In the genomic region with DNA sequence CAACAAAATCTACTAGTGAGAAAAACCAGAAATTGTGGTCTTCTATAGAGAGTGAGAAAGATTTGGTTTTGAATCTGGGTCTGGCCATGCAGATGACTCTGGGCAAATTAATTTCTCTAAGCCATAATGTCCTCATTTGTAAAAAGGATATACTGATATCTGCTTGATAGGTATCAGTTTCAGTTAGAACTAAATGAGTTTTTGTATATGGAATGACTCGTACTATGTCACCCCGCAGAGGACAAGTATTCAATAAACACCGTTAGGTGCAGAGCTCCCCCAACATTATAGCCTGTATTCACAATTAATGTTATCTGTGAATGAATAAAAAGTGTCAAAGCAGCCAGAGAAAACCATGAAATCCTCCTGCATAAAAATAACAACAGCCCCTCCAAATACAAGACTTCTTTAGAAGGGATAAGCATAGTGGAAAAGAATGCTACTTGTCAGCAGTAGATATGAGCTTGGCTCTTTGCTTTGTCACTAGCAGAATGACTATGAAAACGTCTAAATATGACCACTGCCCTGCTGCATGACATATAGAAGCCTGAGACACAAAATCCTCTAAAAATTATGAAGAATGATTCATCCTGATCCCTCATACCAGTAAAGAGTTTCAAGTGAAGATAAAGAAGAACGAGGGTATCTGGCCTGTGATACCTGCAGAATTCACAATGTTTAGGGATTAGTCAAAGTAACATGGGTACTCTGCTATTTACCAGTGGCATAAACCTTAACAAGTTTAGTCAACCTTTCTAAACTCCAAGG, we compare ENCODE assay signal across 1 cellular context.
A peak's percentile ranks its signal among the peaks of the same experiment; 100 is the strongest.
TF ChIP-seq lines count a peak whose summit lies in the region.

No MANE protein-coding gene starts in this region.

TF ChIP-seq in K562, 482 proteins besides CTCF, POLR2A, EP300 and RAD21 (continued from another document and continues in another):
- no peak for TF ChIP-seq SMAD3 (CRISPR knock-in tag; conservative IDR thresholded peaks at IDR 0.05)
- no peak for TF ChIP-seq ZNF23 (CRISPR knock-in tag; IDR thresholded peaks at IDR 0.05)
- TF ChIP-seq, protein P1, sequence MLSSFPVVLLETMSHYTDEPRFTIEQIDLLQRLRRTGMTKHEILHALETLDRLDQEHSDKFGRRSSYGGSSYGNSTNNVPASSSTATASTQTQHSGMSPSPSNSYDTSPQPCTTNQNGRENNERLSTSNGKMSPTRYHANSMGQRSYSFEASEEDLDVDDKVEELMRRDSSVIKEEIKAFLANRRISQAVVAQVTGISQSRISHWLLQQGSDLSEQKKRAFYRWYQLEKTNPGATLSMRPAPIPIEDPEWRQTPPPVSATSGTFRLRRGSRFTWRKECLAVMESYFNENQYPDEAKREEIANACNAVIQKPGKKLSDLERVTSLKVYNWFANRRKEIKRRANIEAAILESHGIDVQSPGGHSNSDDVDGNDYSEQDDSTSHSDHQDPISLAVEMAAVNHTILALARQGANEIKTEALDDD (IDR thresholded peaks at IDR 0.05), result peak; percentile 99
- TF ChIP-seq CAMTA2 (CRISPR knock-in tag; conservative IDR thresholded peaks at IDR 0.05), result no peak
- TF ChIP-seq XRCC3 (IDR thresholded peaks at IDR 0.05), result no peak
- peak; percentile 83 for TF ChIP-seq SMARCC2 (IDR thresholded peaks at IDR 0.05; ENCODE audit: low read depth)
- no peak for TF ChIP-seq TEAD1 (CRISPR knock-in tag; IDR thresholded peaks at IDR 0.05)
- no peak for TF ChIP-seq OTX1 (CRISPR knock-in tag; IDR thresholded peaks at IDR 0.05)
- TF ChIP-seq, protein P2, sequence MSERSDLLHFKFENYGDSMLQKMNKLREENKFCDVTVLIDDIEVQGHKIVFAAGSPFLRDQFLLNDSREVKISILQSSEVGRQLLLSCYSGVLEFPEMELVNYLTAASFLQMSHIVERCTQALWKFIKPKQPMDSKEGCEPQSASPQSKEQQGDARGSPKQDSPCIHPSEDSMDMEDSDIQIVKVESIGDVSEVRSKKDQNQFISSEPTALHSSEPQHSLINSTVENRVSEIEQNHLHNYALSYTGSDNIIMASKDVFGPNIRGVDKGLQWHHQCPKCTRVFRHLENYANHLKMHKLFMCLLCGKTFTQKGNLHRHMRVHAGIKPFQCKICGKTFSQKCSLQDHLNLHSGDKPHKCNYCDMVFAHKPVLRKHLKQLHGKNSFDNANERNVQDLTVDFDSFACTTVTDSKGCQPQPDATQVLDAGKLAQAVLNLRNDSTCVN (CRISPR knock-in tag; IDR thresholded peaks at IDR 0.05), result no peak
- TF ChIP-seq MBD2 (IDR thresholded peaks at IDR 0.05; ENCODE audit: borderline replicate concordance, low read depth), result no peak
- TF ChIP-seq, protein P3, sequence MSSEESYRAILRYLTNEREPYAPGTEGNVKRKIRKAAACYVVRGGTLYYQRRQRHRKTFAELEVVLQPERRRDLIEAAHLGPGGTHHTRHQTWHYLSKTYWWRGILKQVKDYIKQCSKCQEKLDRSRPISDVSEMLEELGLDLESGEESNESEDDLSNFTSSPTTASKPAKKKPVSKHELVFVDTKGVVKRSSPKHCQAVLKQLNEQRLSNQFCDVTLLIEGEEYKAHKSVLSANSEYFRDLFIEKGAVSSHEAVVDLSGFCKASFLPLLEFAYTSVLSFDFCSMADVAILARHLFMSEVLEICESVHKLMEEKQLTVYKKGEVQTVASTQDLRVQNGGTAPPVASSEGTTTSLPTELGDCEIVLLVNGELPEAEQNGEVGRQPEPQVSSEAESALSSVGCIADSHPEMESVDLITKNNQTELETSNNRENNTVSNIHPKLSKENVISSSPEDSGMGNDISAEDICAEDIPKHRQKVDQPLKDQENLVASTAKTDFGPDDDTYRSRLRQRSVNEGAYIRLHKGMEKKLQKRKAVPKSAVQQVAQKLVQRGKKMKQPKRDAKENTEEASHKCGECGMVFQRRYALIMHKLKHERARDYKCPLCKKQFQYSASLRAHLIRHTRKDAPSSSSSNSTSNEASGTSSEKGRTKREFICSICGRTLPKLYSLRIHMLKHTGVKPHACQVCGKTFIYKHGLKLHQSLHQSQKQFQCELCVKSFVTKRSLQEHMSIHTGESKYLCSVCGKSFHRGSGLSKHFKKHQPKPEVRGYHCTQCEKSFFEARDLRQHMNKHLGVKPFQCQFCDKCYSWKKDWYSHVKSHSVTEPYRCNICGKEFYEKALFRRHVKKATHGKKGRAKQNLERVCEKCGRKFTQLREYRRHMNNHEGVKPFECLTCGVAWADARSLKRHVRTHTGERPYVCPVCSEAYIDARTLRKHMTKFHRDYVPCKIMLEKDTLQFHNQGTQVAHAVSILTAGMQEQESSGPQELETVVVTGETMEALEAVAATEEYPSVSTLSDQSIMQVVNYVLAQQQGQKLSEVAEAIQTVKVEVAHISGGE (CRISPR knock-in tag; IDR thresholded peaks at IDR 0.05), result 0 out of 6 replicates have a peak, but pooled peaks of 1 of the 3 experiments have one; percentile 28
- TF ChIP-seq NFE2 (IDR thresholded peaks at IDR 0.05; ENCODE audit: low read depth), result peak; percentile 84
- TF ChIP-seq, protein P4, sequence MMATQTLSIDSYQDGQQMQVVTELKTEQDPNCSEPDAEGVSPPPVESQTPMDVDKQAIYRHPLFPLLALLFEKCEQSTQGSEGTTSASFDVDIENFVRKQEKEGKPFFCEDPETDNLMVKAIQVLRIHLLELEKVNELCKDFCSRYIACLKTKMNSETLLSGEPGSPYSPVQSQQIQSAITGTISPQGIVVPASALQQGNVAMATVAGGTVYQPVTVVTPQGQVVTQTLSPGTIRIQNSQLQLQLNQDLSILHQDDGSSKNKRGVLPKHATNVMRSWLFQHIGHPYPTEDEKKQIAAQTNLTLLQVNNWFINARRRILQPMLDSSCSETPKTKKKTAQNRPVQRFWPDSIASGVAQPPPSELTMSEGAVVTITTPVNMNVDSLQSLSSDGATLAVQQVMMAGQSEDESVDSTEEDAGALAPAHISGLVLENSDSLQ (IDR thresholded peaks at IDR 0.05), result peak; percentile 71
- TF ChIP-seq, protein P5, sequence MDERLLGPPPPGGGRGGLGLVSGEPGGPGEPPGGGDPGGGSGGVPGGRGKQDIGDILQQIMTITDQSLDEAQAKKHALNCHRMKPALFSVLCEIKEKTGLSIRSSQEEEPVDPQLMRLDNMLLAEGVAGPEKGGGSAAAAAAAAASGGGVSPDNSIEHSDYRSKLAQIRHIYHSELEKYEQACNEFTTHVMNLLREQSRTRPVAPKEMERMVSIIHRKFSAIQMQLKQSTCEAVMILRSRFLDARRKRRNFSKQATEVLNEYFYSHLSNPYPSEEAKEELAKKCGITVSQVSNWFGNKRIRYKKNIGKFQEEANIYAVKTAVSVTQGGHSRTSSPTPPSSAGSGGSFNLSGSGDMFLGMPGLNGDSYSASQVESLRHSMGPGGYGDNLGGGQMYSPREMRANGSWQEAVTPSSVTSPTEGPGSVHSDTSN (CRISPR knock-in tag; IDR thresholded peaks at IDR 0.05; ENCODE audit: low read depth), result no peak
- TF ChIP-seq, protein P5 (tag; conservative IDR thresholded peaks at IDR 0.05; ENCODE audit: low read depth), result peak; percentile 52
- TF ChIP-seq SMAD2 (IDR thresholded peaks at IDR 0.05; ENCODE audit: low read depth, low read length), result no peak
- TF ChIP-seq TSC22D4 (tag; IDR thresholded peaks at IDR 0.05), result no peak
- TF ChIP-seq FOXK2 (conservative IDR thresholded peaks at IDR 0.05 in 1 of 2, IDR thresholded peaks at IDR 0.05 in 1 of 2; ENCODE audit: low read depth in 2 of 2), result peak; percentile 50 to 55; a peak in 2 of 4 replicates
- no peak for TF ChIP-seq GABPB1 (CRISPR knock-in tag; IDR thresholded peaks at IDR 0.05)
- TF ChIP-seq TAF1 (IDR thresholded peaks at IDR 0.05; ENCODE audit: control insufficient read depth, extremely low read depth, insufficient read depth, low read length, severe bottlenecking), result no peak
- TF ChIP-seq ZNF263 (CRISPR knock-in tag; IDR thresholded peaks at IDR 0.05; ENCODE audit: borderline replicate concordance), result no peak
- TF ChIP-seq ZC3H11A (IDR thresholded peaks at IDR 0.05; ENCODE audit: low read depth, low read length), result no peak
- TF ChIP-seq ZC3H4 (CRISPR knock-in tag; IDR thresholded peaks at IDR 0.05; ENCODE audit: borderline replicate concordance), result no peak
- TF ChIP-seq SOX6 (IDR thresholded peaks at IDR 0.05), result peak; percentile 61
- TF ChIP-seq, protein P6, sequence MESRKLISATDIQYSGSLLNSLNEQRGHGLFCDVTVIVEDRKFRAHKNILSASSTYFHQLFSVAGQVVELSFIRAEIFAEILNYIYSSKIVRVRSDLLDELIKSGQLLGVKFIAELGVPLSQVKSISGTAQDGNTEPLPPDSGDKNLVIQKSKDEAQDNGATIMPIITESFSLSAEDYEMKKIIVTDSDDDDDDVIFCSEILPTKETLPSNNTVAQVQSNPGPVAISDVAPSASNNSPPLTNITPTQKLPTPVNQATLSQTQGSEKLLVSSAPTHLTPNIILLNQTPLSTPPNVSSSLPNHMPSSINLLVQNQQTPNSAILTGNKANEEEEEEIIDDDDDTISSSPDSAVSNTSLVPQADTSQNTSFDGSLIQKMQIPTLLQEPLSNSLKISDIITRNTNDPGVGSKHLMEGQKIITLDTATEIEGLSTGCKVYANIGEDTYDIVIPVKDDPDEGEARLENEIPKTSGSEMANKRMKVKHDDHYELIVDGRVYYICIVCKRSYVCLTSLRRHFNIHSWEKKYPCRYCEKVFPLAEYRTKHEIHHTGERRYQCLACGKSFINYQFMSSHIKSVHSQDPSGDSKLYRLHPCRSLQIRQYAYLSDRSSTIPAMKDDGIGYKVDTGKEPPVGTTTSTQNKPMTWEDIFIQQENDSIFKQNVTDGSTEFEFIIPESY (CRISPR knock-in tag; IDR thresholded peaks at IDR 0.05), result no peak
- TF ChIP-seq RBFOX2 (IDR thresholded peaks at IDR 0.05; ENCODE audit: low read depth, low read length), result no peak
- TF ChIP-seq, protein P7, sequence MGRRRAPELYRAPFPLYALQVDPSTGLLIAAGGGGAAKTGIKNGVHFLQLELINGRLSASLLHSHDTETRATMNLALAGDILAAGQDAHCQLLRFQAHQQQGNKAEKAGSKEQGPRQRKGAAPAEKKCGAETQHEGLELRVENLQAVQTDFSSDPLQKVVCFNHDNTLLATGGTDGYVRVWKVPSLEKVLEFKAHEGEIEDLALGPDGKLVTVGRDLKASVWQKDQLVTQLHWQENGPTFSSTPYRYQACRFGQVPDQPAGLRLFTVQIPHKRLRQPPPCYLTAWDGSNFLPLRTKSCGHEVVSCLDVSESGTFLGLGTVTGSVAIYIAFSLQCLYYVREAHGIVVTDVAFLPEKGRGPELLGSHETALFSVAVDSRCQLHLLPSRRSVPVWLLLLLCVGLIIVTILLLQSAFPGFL (CRISPR knock-in tag; IDR thresholded peaks at IDR 0.05), result no peak
- TF ChIP-seq PHF21A (IDR thresholded peaks at IDR 0.05; ENCODE audit: borderline replicate concordance, low read depth), result no peak
- TF ChIP-seq NFXL1 (CRISPR knock-in tag; IDR thresholded peaks at IDR 0.05), result no peak
- TF ChIP-seq CBFA2T3 (IDR thresholded peaks at IDR 0.05), result peak; percentile 88
- TF ChIP-seq CBFA2T2 (conservative IDR thresholded peaks at IDR 0.05), result peak; percentile 72
- no peak for TF ChIP-seq ERF (CRISPR knock-in tag; IDR thresholded peaks at IDR 0.05)
- TF ChIP-seq FOXP1 (CRISPR knock-in tag; IDR thresholded peaks at IDR 0.05), result no peak
- TF ChIP-seq, protein P8, sequence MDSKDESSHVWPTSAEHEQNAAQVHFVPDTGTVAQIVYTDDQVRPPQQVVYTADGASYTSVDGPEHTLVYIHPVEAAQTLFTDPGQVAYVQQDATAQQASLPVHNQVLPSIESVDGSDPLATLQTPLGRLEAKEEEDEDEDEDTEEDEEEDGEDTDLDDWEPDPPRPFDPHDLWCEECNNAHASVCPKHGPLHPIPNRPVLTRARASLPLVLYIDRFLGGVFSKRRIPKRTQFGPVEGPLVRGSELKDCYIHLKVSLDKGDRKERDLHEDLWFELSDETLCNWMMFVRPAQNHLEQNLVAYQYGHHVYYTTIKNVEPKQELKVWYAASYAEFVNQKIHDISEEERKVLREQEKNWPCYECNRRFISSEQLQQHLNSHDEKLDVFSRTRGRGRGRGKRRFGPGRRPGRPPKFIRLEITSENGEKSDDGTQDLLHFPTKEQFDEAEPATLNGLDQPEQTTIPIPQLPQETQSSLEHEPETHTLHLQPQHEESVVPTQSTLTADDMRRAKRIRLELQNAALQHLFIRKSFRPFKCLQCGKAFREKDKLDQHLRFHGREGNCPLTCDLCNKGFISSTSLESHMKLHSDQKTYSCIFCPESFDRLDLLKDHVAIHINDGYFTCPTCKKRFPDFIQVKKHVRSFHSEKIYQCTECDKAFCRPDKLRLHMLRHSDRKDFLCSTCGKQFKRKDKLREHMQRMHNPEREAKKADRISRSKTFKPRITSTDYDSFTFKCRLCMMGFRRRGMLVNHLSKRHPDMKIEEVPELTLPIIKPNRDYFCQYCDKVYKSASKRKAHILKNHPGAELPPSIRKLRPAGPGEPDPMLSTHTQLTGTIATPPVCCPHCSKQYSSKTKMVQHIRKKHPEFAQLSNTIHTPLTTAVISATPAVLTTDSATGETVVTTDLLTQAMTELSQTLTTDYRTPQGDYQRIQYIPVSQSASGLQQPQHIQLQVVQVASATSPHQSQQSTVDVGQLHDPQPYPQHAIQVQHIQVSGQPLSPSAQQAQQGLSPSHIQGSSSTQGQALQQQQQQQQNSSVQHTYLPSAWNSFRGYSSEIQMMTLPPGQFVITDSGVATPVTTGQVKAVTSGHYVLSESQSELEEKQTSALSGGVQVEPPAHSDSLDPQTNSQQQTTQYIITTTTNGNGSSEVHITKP (IDR thresholded peaks at IDR 0.05; ENCODE audit: partially characterized antibody), result no peak
- TF ChIP-seq CC2D1A (IDR thresholded peaks at IDR 0.05), result no peak; the same call in 1 of the 2 replicates
- TF ChIP-seq, protein P9, sequence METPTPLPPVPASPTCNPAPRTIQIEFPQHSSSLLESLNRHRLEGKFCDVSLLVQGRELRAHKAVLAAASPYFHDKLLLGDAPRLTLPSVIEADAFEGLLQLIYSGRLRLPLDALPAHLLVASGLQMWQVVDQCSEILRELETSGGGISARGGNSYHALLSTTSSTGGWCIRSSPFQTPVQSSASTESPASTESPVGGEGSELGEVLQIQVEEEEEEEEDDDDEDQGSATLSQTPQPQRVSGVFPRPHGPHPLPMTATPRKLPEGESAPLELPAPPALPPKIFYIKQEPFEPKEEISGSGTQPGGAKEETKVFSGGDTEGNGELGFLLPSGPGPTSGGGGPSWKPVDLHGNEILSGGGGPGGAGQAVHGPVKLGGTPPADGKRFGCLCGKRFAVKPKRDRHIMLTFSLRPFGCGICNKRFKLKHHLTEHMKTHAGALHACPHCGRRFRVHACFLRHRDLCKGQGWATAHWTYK (CRISPR knock-in tag; IDR thresholded peaks at IDR 0.05), result no peak
